ENCODE assay signal across 1 cellular context in the genomic region with DNA sequence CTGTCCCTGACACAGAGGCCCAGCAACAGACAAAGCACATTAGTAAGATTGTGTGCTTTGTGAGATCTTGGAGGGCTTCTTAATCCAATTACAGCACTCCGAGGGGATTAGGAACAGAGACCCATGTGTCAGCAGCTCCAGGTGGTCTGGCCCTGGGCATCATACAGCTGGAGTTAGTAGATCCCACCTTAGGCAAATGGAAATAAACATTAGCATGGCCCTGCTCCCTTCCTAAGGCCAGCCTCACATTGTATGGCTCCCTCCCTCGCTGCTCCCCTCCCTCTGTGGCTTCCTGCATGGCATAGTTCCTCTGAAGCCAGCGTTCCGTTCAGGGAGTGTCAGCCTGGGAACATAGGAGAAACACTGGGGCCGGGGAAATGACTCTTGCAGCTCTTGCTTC.
TF ChIP-seq lines count a peak whose summit lies in the region.

No MANE protein-coding gene starts in this region.

TF ChIP-seq in endothelial cell of umbilical vein, 7 proteins besides CTCF, POLR2A, EP300 and RAD21 (continued from another document):
- no peak for TF ChIP-seq MAX (IDR thresholded peaks at IDR 0.05; ENCODE audit: insufficient read depth, insufficient read length)
- TF ChIP-seq JUN (IDR thresholded peaks at IDR 0.05; ENCODE audit: borderline replicate concordance, insufficient read depth, insufficient read length, low read depth): no peak
- no peak for TF ChIP-seq EZH2 (IDR thresholded peaks at IDR 0.05; ENCODE audit: borderline replicate concordance, low read depth, low read length, severe bottlenecking)
